In genomic region chr6:169981568-169981967, GRCh38 we compare ENCODE assay signal across 1 cellular context.
TF ChIP-seq lines count a peak whose summit lies in the region.

No MANE protein-coding gene starts in this region.

TF ChIP-seq in H1, 55 proteins besides CTCF, POLR2A, EP300 and RAD21:
- TF ChIP-seq PHF8 (conservative IDR thresholded peaks at IDR 0.05; ENCODE audit: low read depth, low read length) (no peak), KDM4A (IDR thresholded peaks at IDR 0.05; ENCODE audit: low read depth, low read length, severe bottlenecking) (no peak), SP2 (IDR thresholded peaks at IDR 0.05; ENCODE audit: low read length) (no peak), BACH1 (IDR thresholded peaks at IDR 0.05; ENCODE audit: low read length) (no peak), TAF7 (optimal IDR thresholded peaks at IDR 0.05; ENCODE audit: borderline replicate concordance, low read depth, low read length) (no peak), MAFK (IDR thresholded peaks at IDR 0.05; ENCODE audit: low read depth, low read length) (no peak), FOSL1 (IDR thresholded peaks at IDR 0.05; ENCODE audit: insufficient read depth, low read depth, low read length) (no peak), HDAC2 (IDR thresholded peaks at IDR 0.05; ENCODE audit: borderline replicate concordance in 1 of 2, low read depth in 2 of 2, low read length in 2 of 2) (no peak), EZH2 (IDR thresholded peaks at IDR 0.05; ENCODE audit: low read depth, low read length, severe bottlenecking) (no peak), NANOG (IDR thresholded peaks at IDR 0.05; ENCODE audit: insufficient read depth, low read depth, low read length, poor library complexity, severe bottlenecking) (no peak), CHD2 (IDR thresholded peaks at IDR 0.05; ENCODE audit: low read length) (no peak), CEBPB (IDR thresholded peaks at IDR 0.05; ENCODE audit: low read depth, low read length) (no peak), CHD7 (IDR thresholded peaks at IDR 0.05; ENCODE audit: insufficient replicate concordance, low read length) (no peak), NRF1 (IDR thresholded peaks at IDR 0.05; ENCODE audit: low read depth, low read length) (no peak), GABPA (IDR thresholded peaks at IDR 0.05; ENCODE audit: borderline replicate concordance, insufficient read depth, low read length) (no peak), SIRT6 (IDR thresholded peaks at IDR 0.05; ENCODE audit: low read length) (no peak)
- TF ChIP-seq, protein P1, sequence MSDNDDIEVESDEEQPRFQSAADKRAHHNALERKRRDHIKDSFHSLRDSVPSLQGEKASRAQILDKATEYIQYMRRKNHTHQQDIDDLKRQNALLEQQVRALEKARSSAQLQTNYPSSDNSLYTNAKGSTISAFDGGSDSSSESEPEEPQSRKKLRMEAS (IDR thresholded peaks at IDR 0.05), result no peak
TF ChIP-seq in H1: peak in this region for 0.
